Comparison of ENCODE assay signal across 8 cellular contexts in genomic region chr19:1040476-1041271, GRCh38. TPM values are rescaled to one million over a fixed set of nuclear protein-coding genes. Genes with fewer than 3 reads are reported as not detected.
DNase-seq lines count a peak whose midpoint lies in the region; ATAC-seq, FAIRE-seq and TF ChIP-seq lines count a peak whose summit lies in the region.

No MANE protein-coding gene starts in this region.

- peak overlapping the region; percentile 99 for H3K4me3 Mint-ChIP-seq in activated naive CD8-positive, alpha-beta T cell treated with anti-CD3 and anti-CD28 coated beads, Interleukin-2, amount 10 ng/mL, durations not matched to agents 7 days and 5 days

- H3K4me1 Mint-ChIP-seq in activated naive CD8-positive, alpha-beta T cell treated with anti-CD3 and anti-CD28 coated beads, Interleukin-2, amount 10 ng/mL, durations not matched to agents 7 days and 5 days: peaks cover 33% of the 10 kb centered on the region

- H3K27me3 ChIP-seq in pancreas (no peaks in the 10 kb centered on the region), thymus (ENCODE audit: control insufficient read depth, insufficient read depth) (no peaks in the 10 kb centered on the region)

- DNase-seq in DMS53 (lab: John Stamatoyannopoulos, UW) (peak; percentile 94), HEK293T (ENCODE audit: extremely low spot score) (peak; percentile 87), NCI-H1105 treated with DMSO at 0.1 percent for 48 hours (lab: John Stamatoyannopoulos, UW) (peak; percentile 90), SW 1271 (lab: John Stamatoyannopoulos, UW) (peak; percentile 74 to 88), Right ventricle myocardium superior (peak; percentile 95), pancreas (peak; percentile 89 to 94 (median 90))
- peak; percentile 87 for DNase-seq in activated naive CD8-positive, alpha-beta T cell treated with anti-CD3 and anti-CD28 coated beads, Interleukin-2, amount 10 ng/mL, durations not matched to agents 7 days and 5 days

- no peaks in the 10 kb centered on the region for H3K36me3 ChIP-seq in pancreas
- peaks cover 34% of the 10 kb centered on the region for H3K36me3 ChIP-seq in thymus (ENCODE audit: control insufficient read depth, insufficient read depth)

- TF ChIP-seq CTCF in pancreas (IDR thresholded peaks at IDR 0.05): no peak

- peaks cover 0 to 10% (median 0%) of the 10 kb centered on the region in 3 donors for H3K4me1 ChIP-seq in pancreas
- peaks cover 29% of the 10 kb centered on the region for H3K4me1 ChIP-seq in thymus (ENCODE audit: control insufficient read depth, insufficient read depth, low read length)

- intact Hi-C loops in Right ventricle myocardium superior (cut with DNase I): no loop called here
- intact Hi-C loops in pancreas (cut with DNase I): no loop called here

- CTCF ChIA-PET in HEK293T (lab: Yijun Ruan, JAX): no interaction called here

- peaks cover 1% of the 10 kb centered on the region for H3K9me3 Mint-ChIP-seq in activated naive CD8-positive, alpha-beta T cell treated with anti-CD3 and anti-CD28 coated beads, Interleukin-2, amount 10 ng/mL, durations not matched to agents 7 days and 5 days

- 1% methylated on average over 27 of the region's 27 CpGs for WGBS in pancreas, 2 donors
- WGBS in thymus: 3% methylated on average over 27 of the region's 27 CpGs

- peak overlapping the region in 3 of 4 donors; percentile 8 to 43 (median 35) for H3K27ac ChIP-seq in pancreas
- H3K27ac ChIP-seq in thymus (ENCODE audit: low read depth): peak overlapping the region; percentile 81

- peak overlapping the region; percentile 92 for H3K27ac Mint-ChIP-seq in activated naive CD8-positive, alpha-beta T cell treated with anti-CD3 and anti-CD28 coated beads, Interleukin-2, amount 10 ng/mL, durations not matched to agents 7 days and 5 days

- H3K36me3 Mint-ChIP-seq in activated naive CD8-positive, alpha-beta T cell treated with anti-CD3 and anti-CD28 coated beads, Interleukin-2, amount 10 ng/mL, durations not matched to agents 7 days and 5 days: peaks cover 27% of the 10 kb centered on the region

- H3K4me3 ChIP-seq in pancreas (peak overlapping the region; percentile 18 to 55 (median 33)), thymus (ENCODE audit: low read length) (peak overlapping the region; percentile 71)

- H3K27me3 Mint-ChIP-seq in activated naive CD8-positive, alpha-beta T cell treated with anti-CD3 and anti-CD28 coated beads, Interleukin-2, amount 10 ng/mL, durations not matched to agents 7 days and 5 days: no peaks in the 10 kb centered on the region

- POLR2A ChIA-PET in HEK293T (lab: Yijun Ruan, JAX): interaction anchor here (0.6 to 3.8 kb wide), 9 partner anchors 11 to 286 kb away, joined by 3 to 29 read pairs (median 3); partner anchors contain the start of genes CIRBP, CNN2 and RNU6-2
- POLR2A ChIA-PET in activated naive CD8-positive, alpha-beta T cell treated with anti-CD3 and anti-CD28 coated beads, Interleukin-2, amount 10 ng/mL, durations not matched to agents 7 days and 5 days (lab: Charles Lee): interaction anchor here (0.9 to 7.7 kb wide), 14 partner anchors 8 to 229 kb away, joined by 3 to 82 read pairs (median 10); partner anchors contain the start of genes ARHGAP45, CIRBP, CNN2 and RNU6-2

- ATAC-seq in activated naive CD8-positive, alpha-beta T cell treated with anti-CD3 and anti-CD28 coated beads, Interleukin-2, amount 10 ng/mL, durations not matched to agents 7 days and 5 days (ENCODE audit: low read depth): peak; percentile 62
- ATAC-seq in Right ventricle myocardium superior (ENCODE audit: poor library complexity) (peak; percentile 76), pancreas (peak; percentile 75 to 84 (median 77))

- FAIRE-seq in pancreas (lab: Jason Lieb, UNC): no peak

- no peaks in the 10 kb centered on the region for H3K9me3 ChIP-seq in pancreas
- H3K9me3 ChIP-seq in thymus (ENCODE audit: control insufficient read depth): no peaks in the 10 kb centered on the region

TF ChIP-seq in HEK293T, 16 proteins besides CTCF, POLR2A, EP300 and RAD21:
- peak; percentile 65 for TF ChIP-seq CTBP1 (IDR thresholded peaks at IDR 0.05; ENCODE audit: borderline replicate concordance)
- TF ChIP-seq, protein P1, sequence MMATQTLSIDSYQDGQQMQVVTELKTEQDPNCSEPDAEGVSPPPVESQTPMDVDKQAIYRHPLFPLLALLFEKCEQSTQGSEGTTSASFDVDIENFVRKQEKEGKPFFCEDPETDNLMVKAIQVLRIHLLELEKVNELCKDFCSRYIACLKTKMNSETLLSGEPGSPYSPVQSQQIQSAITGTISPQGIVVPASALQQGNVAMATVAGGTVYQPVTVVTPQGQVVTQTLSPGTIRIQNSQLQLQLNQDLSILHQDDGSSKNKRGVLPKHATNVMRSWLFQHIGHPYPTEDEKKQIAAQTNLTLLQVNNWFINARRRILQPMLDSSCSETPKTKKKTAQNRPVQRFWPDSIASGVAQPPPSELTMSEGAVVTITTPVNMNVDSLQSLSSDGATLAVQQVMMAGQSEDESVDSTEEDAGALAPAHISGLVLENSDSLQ (IDR thresholded peaks at IDR 0.05): peak; percentile 100
- no peak for TF ChIP-seq L3MBTL2 (conservative IDR thresholded peaks at IDR 0.05)
- TF ChIP-seq ZNF384 (IDR thresholded peaks at IDR 0.05): no peak
- TF ChIP-seq SP1 (IDR thresholded peaks at IDR 0.05): no peak
- TF ChIP-seq SUZ12 (IDR thresholded peaks at IDR 0.05): no peak
- TF ChIP-seq LEF1 (IDR thresholded peaks at IDR 0.05; ENCODE audit: borderline replicate concordance): no peak
- no peak for TF ChIP-seq NFRKB (IDR thresholded peaks at IDR 0.05)

RNA-seq across cellular contexts. Expression of gene ABCA7, which starts 0.8 kb away (rescaled TPM):
- 100 to 1,000 TPM; 145 to 146 TPM for total RNA-seq in activated naive CD8-positive, alpha-beta T cell treated with anti-CD3 and anti-CD28 coated beads, Interleukin-2, amount 10 ng/mL, durations not matched to agents 7 days and 5 days
- total RNA-seq in Right ventricle myocardium superior: 5.2 TPM
- total RNA-seq in pancreas: 10 to 100 TPM in 4 of 6 donors, 1 to 10 TPM in 2; 6.9 to 27.0 (median 16.0) TPM
- 100 to 1,000 TPM in 1 of 2 donors, 10 to 100 TPM in 1; 60.9 to 131 TPM for polyA plus RNA-seq in pancreas
- 315 TPM for polyA plus RNA-seq in thymus

RNA-seq across cellular contexts. Expression of gene CNN2, which starts 14.3 kb away (rescaled TPM):
- total RNA-seq in activated naive CD8-positive, alpha-beta T cell treated with anti-CD3 and anti-CD28 coated beads, Interleukin-2, amount 10 ng/mL, durations not matched to agents 7 days and 5 days: 100 to 1,000 TPM; 340 to 353 TPM
- total RNA-seq in Right ventricle myocardium superior (69.8 TPM), pancreas (10 to 100 TPM; 46.4 to 73.8 (median 56.2) TPM)
- polyA plus RNA-seq in pancreas (10 to 100 TPM; 20.4 to 40.9 TPM), thymus (127 TPM)

RNA-seq across cellular contexts. Expression of gene RNU6-2, which starts 19.4 kb away (rescaled TPM):
- not detected for total RNA-seq in activated naive CD8-positive, alpha-beta T cell treated with anti-CD3 and anti-CD28 coated beads, Interleukin-2, amount 10 ng/mL, durations not matched to agents 7 days and 5 days
- total RNA-seq in Right ventricle myocardium superior (not detected), pancreas (not detected)
- polyA plus RNA-seq in pancreas (not detected), thymus (not detected)

RNA-seq across cellular contexts. Expression of gene TMEM259, which starts 19.8 kb away (rescaled TPM):
- total RNA-seq in activated naive CD8-positive, alpha-beta T cell treated with anti-CD3 and anti-CD28 coated beads, Interleukin-2, amount 10 ng/mL, durations not matched to agents 7 days and 5 days: 100 to 1,000 TPM; 231 to 235 TPM
- total RNA-seq in Right ventricle myocardium superior (109 TPM), pancreas (10 to 100 TPM; 65.9 to 99.1 (median 83.7) TPM)
- polyA plus RNA-seq in pancreas (100 to 1,000 TPM; 385 to 448 TPM), thymus (359 TPM)

RNA-seq across cellular contexts. Expression of gene ARHGAP45, which starts 26.3 kb away (rescaled TPM):
- total RNA-seq in activated naive CD8-positive, alpha-beta T cell treated with anti-CD3 and anti-CD28 coated beads, Interleukin-2, amount 10 ng/mL, durations not matched to agents 7 days and 5 days: 100 to 1,000 TPM; 576 to 581 TPM
- 5.1 TPM for total RNA-seq in Right ventricle myocardium superior
- 10 to 100 TPM in 3 of 6 donors, 1 to 10 TPM in 3; 5.1 to 15.8 (median 8.4) TPM for total RNA-seq in pancreas
- 10 to 100 TPM; 11.6 to 21.6 TPM for polyA plus RNA-seq in pancreas
- 295 TPM for polyA plus RNA-seq in thymus

Comparison
In these comparisons a context has a peak if more than half of its experiments do, and no peak if none do; other contexts are left out.
1. Peak in every context shown above with its lines: DNase-seq, ATAC-seq, H3K4me3 ChIP-seq and H3K27ac ChIP-seq.
2. RNA of gene ABCA7, which starts 0.8 kb away (total RNA-seq): 145 to 146 TPM in activated naive CD8-positive, alpha-beta T cell treated with anti-CD3 and anti-CD28 coated beads, Interleukin-2, amount 10 ng/mL, durations not matched to agents 7 days and 5 days; 6.9 to 27.0 TPM in pancreas and 5.2 TPM in Right ventricle myocardium superior (single experiment); every median in the first group is over 4 times any median in the second.